In the genomic region with DNA sequence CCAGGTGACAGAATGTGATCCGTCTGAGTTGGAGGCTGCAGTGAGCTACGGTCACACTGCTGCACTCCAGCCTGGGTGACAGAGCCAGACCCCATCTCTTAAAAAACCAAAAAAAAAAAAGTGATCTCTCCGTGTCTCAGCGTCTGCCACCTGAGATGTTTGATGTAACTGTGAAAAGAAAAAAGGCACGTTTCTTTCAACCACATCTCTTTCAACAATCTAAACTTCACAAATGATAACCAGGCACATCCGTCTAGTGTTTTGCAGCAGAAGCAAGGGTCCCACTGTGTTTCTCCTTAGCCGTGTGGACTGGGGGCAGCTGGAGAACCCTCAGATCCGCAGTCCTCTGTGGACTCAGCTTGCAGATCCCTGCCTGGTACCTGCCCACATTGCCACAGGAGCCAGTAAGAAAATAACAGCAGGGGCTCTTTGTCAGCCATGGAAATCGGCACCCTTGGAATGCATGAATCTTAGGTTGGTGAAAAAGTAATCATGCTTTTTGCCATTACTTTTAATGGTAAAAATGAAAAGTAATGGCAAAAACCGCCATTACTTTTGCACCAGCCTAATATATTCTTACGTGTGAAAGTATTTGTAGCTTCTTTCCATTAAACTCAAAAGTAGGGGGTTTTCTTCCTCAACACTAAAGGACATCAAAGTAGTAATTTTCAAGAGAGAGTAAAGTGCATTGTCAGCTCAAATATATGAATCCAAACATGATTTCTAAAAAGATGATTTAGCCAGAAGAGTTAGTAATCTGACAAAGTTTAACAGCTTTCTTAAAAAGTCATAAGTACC, we compare ENCODE assay signal across 23 cellular contexts.
"Had no signal": no experiment of that assay in that cellular context is flagged by ENCODE, and none has a peak within 500 bp of the region (broad histone marks: within the 10 kb centered on the region; RNA-seq: fewer than 3 reads in every experiment).

No MANE protein-coding gene starts in this region.

- H3K27ac ChIP-seq: brain microvascular endothelial cell, coronary artery, heart right ventricle, spleen, tibial nerve, vagina had no signal

- H3K9me3 ChIP-seq: esophagus squamous epithelium, heart right ventricle, spleen, tibial nerve, vagina had no signal

- H3K27ac Mint-ChIP-seq: activated CD4-positive, alpha-beta memory T cell treated with anti-CD3 and anti-CD28 coated beads, Interleukin-2, amount 10 ng/mL, durations not matched to agents 7 days and 5 days; activated CD4-positive, alpha-beta T cell treated with anti-CD3 and anti-CD28 coated beads for 36 hours; activated CD8-positive, alpha-beta memory T cell treated with anti-CD3 and anti-CD28 coated beads, Interleukin-2, amount 10 ng/mL, durations not matched to agents 7 days and 5 days; activated T-helper 2 cell treated with anti-CD3 and anti-CD28 coated beads, Interferon-gamma antibody, Interleukin-2, Interleukin-4, amounts not matched to agents 10 μg/mL and 5 μg/mL and 100 μg/mL, durations not matched to agents 14 hours and 24 hours and 36 hours; T-helper 2 cell treated with Interferon-gamma antibody and Interleukin-4, amounts not matched to agents 5 μg/mL and 100 μg/mL, for 36 hours had no signal

- H3K36me3 ChIP-seq: brain microvascular endothelial cell, esophagus squamous epithelium, heart right ventricle, tibial nerve, vagina had no signal

- H3K27me3 Mint-ChIP-seq: activated CD4-positive, alpha-beta memory T cell treated with anti-CD3 and anti-CD28 coated beads, Interleukin-2, amount 10 ng/mL, durations not matched to agents 7 days and 5 days; activated CD4-positive, alpha-beta T cell treated with anti-CD3 and anti-CD28 coated beads for 36 hours; activated CD8-positive, alpha-beta memory T cell treated with anti-CD3 and anti-CD28 coated beads, Interleukin-2, amount 10 ng/mL, durations not matched to agents 7 days and 5 days; central memory CD8-positive, alpha-beta T cell had no signal

- H3K4me3 Mint-ChIP-seq: activated CD4-positive, alpha-beta memory T cell treated with anti-CD3 and anti-CD28 coated beads, Interleukin-2, amount 10 ng/mL, durations not matched to agents 7 days and 5 days; activated CD4-positive, alpha-beta T cell treated with anti-CD3 and anti-CD28 coated beads for 36 hours; activated CD8-positive, alpha-beta memory T cell treated with anti-CD3 and anti-CD28 coated beads, Interleukin-2, amount 10 ng/mL, durations not matched to agents 7 days and 5 days; central memory CD8-positive, alpha-beta T cell; nephron; T-helper 2 cell treated with Interferon-gamma antibody and Interleukin-4, amounts not matched to agents 5 μg/mL and 100 μg/mL, for 36 hours had no signal

- ATAC-seq: activated CD4-positive, alpha-beta T cell treated with anti-CD3 and anti-CD28 coated beads for 36 hours; activated CD8-positive, alpha-beta memory T cell treated with anti-CD3 and anti-CD28 coated beads, Interleukin-2, amount 10 ng/mL, durations not matched to agents 7 days and 5 days; heart right ventricle; left cardiac atrium had no signal

- H3K4me3 ChIP-seq: coronary artery, esophagus squamous epithelium, heart right ventricle, spleen, tibial nerve, vagina had no signal

- H3K36me3 Mint-ChIP-seq: activated CD8-positive, alpha-beta memory T cell treated with anti-CD3 and anti-CD28 coated beads, Interleukin-2, amount 10 ng/mL, durations not matched to agents 7 days and 5 days had no signal

- DNase-seq: activated CD4-positive, alpha-beta memory T cell treated with anti-CD3 and anti-CD28 coated beads, Interleukin-2, amount 10 ng/mL, durations not matched to agents 7 days and 5 days; activated CD4-positive, alpha-beta T cell treated with anti-CD3 and anti-CD28 coated beads for 36 hours; activated CD8-positive, alpha-beta memory T cell treated with anti-CD3 and anti-CD28 coated beads, Interleukin-2, amount 10 ng/mL, durations not matched to agents 7 days and 5 days; activated naive CD4-positive, alpha-beta T cell treated with Interleukin-2 at 50 U/mL for 16 hours; activated T-cell treated with anti-CD3 and anti-CD28 coated beads, Interleukin-2, amount 50 U/mL, for 1 hour; anterior cingulate cortex; brain microvascular endothelial cell; esophagus squamous epithelium; heart right ventricle; left cardiac atrium; mesendoderm; nucleus accumbens; posterior cingulate gyrus; spleen; substantia nigra had no signal

- H3K27me3 ChIP-seq: brain microvascular endothelial cell, spleen, tibial nerve, vagina had no signal

- FAIRE-seq: TTC549 had no signal

- H3K9me3 Mint-ChIP-seq: activated CD4-positive, alpha-beta memory T cell treated with anti-CD3 and anti-CD28 coated beads, Interleukin-2, amount 10 ng/mL, durations not matched to agents 7 days and 5 days; activated T-helper 2 cell treated with anti-CD3 and anti-CD28 coated beads, Interferon-gamma antibody, Interleukin-2, Interleukin-4, amounts not matched to agents 10 μg/mL and 5 μg/mL and 100 μg/mL, durations not matched to agents 14 hours and 24 hours and 36 hours; central memory CD8-positive, alpha-beta T cell; nephron; T-helper 2 cell treated with Interferon-gamma antibody and Interleukin-4, amounts not matched to agents 5 μg/mL and 100 μg/mL, for 36 hours had no signal
